ENCODE assay signal across 39 cellular contexts in the genomic region with DNA sequence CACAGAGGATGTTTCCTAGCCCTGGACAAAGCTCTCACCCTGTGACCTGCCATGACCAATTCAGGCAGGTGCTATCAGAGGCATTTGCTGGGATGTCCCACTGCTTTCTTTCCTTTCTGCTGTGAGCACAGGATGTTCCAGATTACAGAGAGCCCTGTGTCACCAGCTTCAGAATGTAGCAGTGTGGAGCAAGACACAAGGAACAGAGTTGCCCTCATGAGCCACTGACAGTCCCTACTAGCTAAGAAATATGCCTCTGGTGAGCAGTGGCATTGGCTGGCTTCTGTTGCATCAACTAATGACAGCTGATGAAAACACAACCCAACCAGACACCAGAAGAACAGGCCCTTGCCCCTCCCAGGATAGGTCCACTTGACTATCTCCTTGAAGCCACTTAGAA.
"Had no signal": no experiment of that assay in that cellular context is flagged by ENCODE, and none has a peak within 500 bp of the region (broad histone marks: within the 10 kb centered on the region; RNA-seq: fewer than 3 reads in every experiment).

No MANE protein-coding gene starts in this region.

- H3K4me3 Mint-ChIP-seq: activated naive CD4-positive, alpha-beta T cell treated with anti-CD3 and anti-CD28 coated beads for 36 hours; activated naive CD4-positive, alpha-beta T cell treated with anti-CD3 and anti-CD28 coated beads, Interleukin-2, amount 10 ng/mL, durations not matched to agents 7 days and 5 days; activated naive CD4-positive, alpha-beta T cell treated with anti-CD3 and anti-CD28 coated beads, Interleukin-2, amount 50 U/mL, for 24 hours; activated naive CD8-positive, alpha-beta T cell; activated naive CD8-positive, alpha-beta T cell treated with anti-CD3 and anti-CD28 coated beads for 36 hours; activated naive CD8-positive, alpha-beta T cell treated with anti-CD3 and anti-CD28 coated beads, Interleukin-2, amount 10 ng/mL, durations not matched to agents 7 days and 5 days; activated naive CD8-positive, alpha-beta T cell treated with anti-CD3 and anti-CD28 coated beads, Interleukin-2, amount 50 U/mL, for 24 hours; activated T-cell treated with anti-CD3 and anti-CD28 coated beads, Interleukin-2, amount 50 U/mL, for 24 hours; activated T-cell treated with anti-CD3 and anti-CD28 coated beads, Interleukin-2, amount 50 U/mL, for 4 hours; activated T-cell treated with anti-CD3 and anti-CD28 coated beads, Interleukin-2, amount 50 U/mL, for 72 hours; activated T-helper 1 cell treated with anti-CD3 and anti-CD28 coated beads, Interleukin-12 subunit alpha, Interleukin-12 subunit beta, Interleukin-2, Interleukin-4 antibody, amounts not matched to agents 30 ng/mL and 10 ng/mL and 1 ng/mL, durations not matched to agents 14 hours and 24 hours and 36 hours; brain; central memory CD8-positive, alpha-beta T cell had no signal

- H3K4me3 ChIP-seq: adrenal gland, ascending aorta, body of pancreas, breast epithelium, cardiac muscle cell had no signal

- H3K4me1 Mint-ChIP-seq: activated naive CD4-positive, alpha-beta T cell treated with anti-CD3 and anti-CD28 coated beads, Interleukin-2, amount 10 ng/mL, durations not matched to agents 7 days and 5 days; activated naive CD4-positive, alpha-beta T cell treated with anti-CD3 and anti-CD28 coated beads, Interleukin-2, amount 50 U/mL, for 24 hours; activated naive CD8-positive, alpha-beta T cell treated with anti-CD3 and anti-CD28 coated beads for 36 hours; activated naive CD8-positive, alpha-beta T cell treated with anti-CD3 and anti-CD28 coated beads, Interleukin-2, amount 10 ng/mL, durations not matched to agents 7 days and 5 days; activated naive CD8-positive, alpha-beta T cell treated with anti-CD3 and anti-CD28 coated beads, Interleukin-2, amount 50 U/mL, for 24 hours; brain; central memory CD8-positive, alpha-beta T cell had no signal

- H3K36me3 ChIP-seq: adrenal gland, ascending aorta, brain microvascular endothelial cell, breast epithelium, cardiac muscle cell had no signal

- DNase-seq: activated effector memory CD4-positive, alpha-beta T cell treated with anti-CD3 and anti-CD28 coated beads, Interleukin-2, amount 50 U/mL, for 16 hours; activated effector memory CD4-positive, alpha-beta T cell treated with Interleukin-2 at 50 U/mL for 16 hours; activated gamma-delta T cell; activated gamma-delta T cell treated with Interleukin-2 at 50 U/mL for 16 hours; activated naive CD4-positive, alpha-beta T cell; activated naive CD4-positive, alpha-beta T cell treated with anti-CD3 and anti-CD28 coated beads for 36 hours; activated naive CD4-positive, alpha-beta T cell treated with anti-CD3 and anti-CD28 coated beads, Interleukin-2, amount 10 ng/mL, durations not matched to agents 7 days and 5 days; activated naive CD4-positive, alpha-beta T cell treated with anti-CD3 and anti-CD28 coated beads, Interleukin-2, amount 50 U/mL, for 16 hours; activated naive CD4-positive, alpha-beta T cell treated with Interleukin-2 at 50 U/mL for 16 hours; activated naive CD8-positive, alpha-beta T cell treated with anti-CD3 and anti-CD28 coated beads for 36 hours; activated naive CD8-positive, alpha-beta T cell treated with anti-CD3 and anti-CD28 coated beads, Interleukin-2, amount 10 ng/mL, durations not matched to agents 7 days and 5 days; activated naive CD8-positive, alpha-beta T cell treated with anti-CD3 and anti-CD28 coated beads, Interleukin-2, amount 50 U/mL, for 24 hours; activated T-cell treated with anti-CD3 and anti-CD28 coated beads for 4 hours; activated T-cell treated with anti-CD3 and anti-CD28 coated beads, Interleukin-2, amount 50 U/mL, for 1 hour; activated T-cell treated with anti-CD3 and anti-CD28 coated beads, Interleukin-2, amount 50 U/mL, for 24 hours; activated T-cell treated with anti-CD3 and anti-CD28 coated beads, Interleukin-2, amount 50 U/mL, for 4 hours; activated T-cell treated with anti-CD3 and anti-CD28 coated beads, Interleukin-2, amount 50 U/mL, for 48 hours; activated T-cell treated with anti-CD3 and anti-CD28 coated beads, Interleukin-2, amount 50 U/mL, for 72 hours; adrenal gland; amniotic stem cell; amygdala; anterior cingulate cortex; aorta; body of pancreas; brain microvascular endothelial cell; caudate nucleus; central memory CD4-positive, alpha-beta T cell; cerebellar nuclear complex had no signal

- H3K27me3 ChIP-seq: adrenal gland, ascending aorta, body of pancreas, brain microvascular endothelial cell, breast epithelium, cardiac muscle cell had no signal

- H3K27me3 Mint-ChIP-seq: activated naive CD4-positive, alpha-beta T cell treated with anti-CD3 and anti-CD28 coated beads, Interleukin-2, amount 10 ng/mL, durations not matched to agents 7 days and 5 days; activated naive CD8-positive, alpha-beta T cell treated with anti-CD3 and anti-CD28 coated beads for 36 hours; activated naive CD8-positive, alpha-beta T cell treated with anti-CD3 and anti-CD28 coated beads, Interleukin-2, amount 10 ng/mL, durations not matched to agents 7 days and 5 days; activated naive CD8-positive, alpha-beta T cell treated with anti-CD3 and anti-CD28 coated beads, Interleukin-2, amount 50 U/mL, for 24 hours; activated T-cell treated with anti-CD3 and anti-CD28 coated beads, Interleukin-2, amount 50 U/mL, for 24 hours; central memory CD8-positive, alpha-beta T cell had no signal

- H3K27ac ChIP-seq: adrenal gland, ascending aorta, body of pancreas, brain microvascular endothelial cell, breast epithelium, cardiac muscle cell had no signal

- H3K27ac Mint-ChIP-seq: activated naive CD4-positive, alpha-beta T cell treated with anti-CD3 and anti-CD28 coated beads for 36 hours; activated naive CD4-positive, alpha-beta T cell treated with anti-CD3 and anti-CD28 coated beads, Interleukin-2, amount 10 ng/mL, durations not matched to agents 7 days and 5 days; activated naive CD4-positive, alpha-beta T cell treated with anti-CD3 and anti-CD28 coated beads, Interleukin-2, amount 50 U/mL, for 24 hours; activated naive CD4-positive, alpha-beta T cell treated with anti-CD3 and anti-CD28 coated beads, Interleukin-2, amount 50 U/mL, for 72 hours; activated naive CD8-positive, alpha-beta T cell; activated naive CD8-positive, alpha-beta T cell treated with anti-CD3 and anti-CD28 coated beads for 36 hours; activated naive CD8-positive, alpha-beta T cell treated with anti-CD3 and anti-CD28 coated beads, Interleukin-2, amount 10 ng/mL, durations not matched to agents 7 days and 5 days; activated naive CD8-positive, alpha-beta T cell treated with anti-CD3 and anti-CD28 coated beads, Interleukin-2, amount 50 U/mL, for 24 hours; activated T-cell treated with anti-CD3 and anti-CD28 coated beads, Interleukin-2, amount 50 U/mL, for 24 hours; activated T-cell treated with anti-CD3 and anti-CD28 coated beads, Interleukin-2, amount 50 U/mL, for 72 hours; activated T-helper 1 cell treated with anti-CD3 and anti-CD28 coated beads, Interleukin-12 subunit alpha, Interleukin-12 subunit beta, Interleukin-2, Interleukin-4 antibody, amounts not matched to agents 30 ng/mL and 10 ng/mL and 1 ng/mL, durations not matched to agents 14 hours and 24 hours and 36 hours; activated T-helper 2 cell treated with anti-CD3 and anti-CD28 coated beads, Interferon-gamma antibody, Interleukin-2, Interleukin-4, amounts not matched to agents 10 μg/mL and 5 μg/mL and 100 μg/mL, durations not matched to agents 14 hours and 24 hours and 36 hours; brain had no signal

- H3K4me1 ChIP-seq: ascending aorta, body of pancreas, breast epithelium had no signal

- H3K9me3 Mint-ChIP-seq: activated naive CD4-positive, alpha-beta T cell treated with anti-CD3 and anti-CD28 coated beads for 36 hours; activated naive CD4-positive, alpha-beta T cell treated with anti-CD3 and anti-CD28 coated beads, Interleukin-2, amount 10 ng/mL, durations not matched to agents 7 days and 5 days; activated naive CD8-positive, alpha-beta T cell treated with anti-CD3 and anti-CD28 coated beads for 36 hours; activated naive CD8-positive, alpha-beta T cell treated with anti-CD3 and anti-CD28 coated beads, Interleukin-2, amount 10 ng/mL, durations not matched to agents 7 days and 5 days; activated naive CD8-positive, alpha-beta T cell treated with anti-CD3 and anti-CD28 coated beads, Interleukin-2, amount 50 U/mL, for 24 hours; activated T-cell treated with anti-CD3 and anti-CD28 coated beads, Interleukin-2, amount 50 U/mL, for 72 hours; activated T-helper 1 cell treated with anti-CD3 and anti-CD28 coated beads, Interleukin-12 subunit alpha, Interleukin-12 subunit beta, Interleukin-2, Interleukin-4 antibody, amounts not matched to agents 30 ng/mL and 10 ng/mL and 1 ng/mL, durations not matched to agents 14 hours and 24 hours and 36 hours; activated T-helper 2 cell treated with anti-CD3 and anti-CD28 coated beads, Interferon-gamma antibody, Interleukin-2, Interleukin-4, amounts not matched to agents 10 μg/mL and 5 μg/mL and 100 μg/mL, durations not matched to agents 14 hours and 24 hours and 36 hours had no signal

- ATAC-seq: activated naive CD4-positive, alpha-beta T cell treated with anti-CD3 and anti-CD28 coated beads, Interleukin-2, amount 50 U/mL, for 72 hours; activated naive CD8-positive, alpha-beta T cell treated with anti-CD3 and anti-CD28 coated beads, Interleukin-2, amount 50 U/mL, for 24 hours; activated T-cell treated with anti-CD3 and anti-CD28 coated beads, Interleukin-2, amount 50 U/mL, for 4 hours; activated T-cell treated with anti-CD3 and anti-CD28 coated beads, Interleukin-2, amount 50 U/mL, for 72 hours; body of pancreas had no signal

- H3K36me3 Mint-ChIP-seq: activated naive CD4-positive, alpha-beta T cell treated with anti-CD3 and anti-CD28 coated beads, Interleukin-2, amount 10 ng/mL, durations not matched to agents 7 days and 5 days; activated naive CD4-positive, alpha-beta T cell treated with anti-CD3 and anti-CD28 coated beads, Interleukin-2, amount 50 U/mL, for 24 hours; activated naive CD4-positive, alpha-beta T cell treated with anti-CD3 and anti-CD28 coated beads, Interleukin-2, amount 50 U/mL, for 72 hours; activated naive CD8-positive, alpha-beta T cell; activated naive CD8-positive, alpha-beta T cell treated with anti-CD3 and anti-CD28 coated beads for 36 hours; activated naive CD8-positive, alpha-beta T cell treated with anti-CD3 and anti-CD28 coated beads, Interleukin-2, amount 10 ng/mL, durations not matched to agents 7 days and 5 days; brain had no signal

- H3K9me3 ChIP-seq: adrenal gland, ascending aorta, body of pancreas, breast epithelium had no signal

- FAIRE-seq: astrocyte had no signal
